8 cellular contexts compared by ENCODE assay signal in genomic region chr1:226034482-226034881, GRCh38. TPM values are rescaled to one million over a fixed set of nuclear protein-coding genes. Genes with fewer than 3 reads are reported as not detected.
DNase-seq lines count a peak whose midpoint lies in the region; TF ChIP-seq lines count a peak whose summit lies in the region.

No MANE protein-coding gene starts in this region.

- no peaks in the 10 kb centered on the region for H4K20me1 ChIP-seq in Loucy (ENCODE audit: insufficient read depth, low read length, poor library complexity, severe bottlenecking)

- H3K9me3 ChIP-seq in Loucy (ENCODE audit: insufficient read depth, low read depth, low read length) (no peaks in the 10 kb centered on the region), breast epithelium (no peaks in the 10 kb centered on the region)

- H2AFZ ChIP-seq in Loucy (ENCODE audit: low read length) = 0 out of 2 replicates have a peak overlapping the region, but pooled peaks have one; percentile 32

- H3K9me2 ChIP-seq in Loucy (replicated peaks; ENCODE audit: low read depth, low read length) = no peaks in the 10 kb centered on the region

- no peaks in the 10 kb centered on the region for H3F3A ChIP-seq in Loucy (ENCODE audit: low read depth)

- no peaks in the 10 kb centered on the region for H3K79me2 ChIP-seq in Loucy (ENCODE audit: insufficient read depth, low read length)

- no peak overlapping the region for H3K4me2 ChIP-seq in Loucy (ENCODE audit: low read depth, low read length, poor library complexity, severe bottlenecking)

- peak overlapping the region; percentile 75 to 82 for H3K27ac ChIP-seq in breast epithelium

- H3K4me1 ChIP-seq in Loucy (ENCODE audit: insufficient read depth, low read length, poor library complexity, severe bottlenecking) (no peaks in the 10 kb centered on the region), breast epithelium (no peaks in the 10 kb centered on the region)

- no peak for TF ChIP-seq POLR2A in breast epithelium (IDR thresholded peaks at IDR 0.05)

- TF ChIP-seq CTCF in Loucy (conservative IDR thresholded peaks at IDR 0.05; ENCODE audit: low read length) (no peak), breast epithelium (IDR thresholded peaks at IDR 0.05) (no peak)

- H3K4me3 ChIP-seq in Loucy (ENCODE audit: low read length, poor library complexity, severe bottlenecking) = no peak overlapping the region
- no peak overlapping the region for H3K4me3 ChIP-seq in breast epithelium

- no peak overlapping the region for H3K9ac ChIP-seq in Loucy (ENCODE audit: low read depth, low read length, poor library complexity, severe bottlenecking)

- H3K36me3 ChIP-seq in Loucy (ENCODE audit: insufficient read depth, low read length) = no peaks in the 10 kb centered on the region
- no peaks in the 10 kb centered on the region for H3K36me3 ChIP-seq in breast epithelium

- intact Hi-C loops in breast epithelium (cut with DNase I; ENCODE audit: low total_unique reads) = no loop called here

- H3K27me3 ChIP-seq in Loucy (ENCODE audit: insufficient read depth, low read length, poor library complexity, severe bottlenecking) (no peaks in the 10 kb centered on the region), breast epithelium (no peaks in the 10 kb centered on the region)

- DNase-seq in breast epithelium (ENCODE audit: low spot score in 2 of 2) = peak; percentile 54 to 81
- DNase-seq in islet precursor cell = peak; percentile 60
- DNase-seq in superior temporal gyrus (ENCODE audit: extremely low spot score) = peak; percentile 68
- DNase-seq in HuH-7.5 (ENCODE audit: low spot score) = no peak
- DNase-seq in NCI-H1105 treated with DMSO at 0.1 percent for 48 hours (lab: John Stamatoyannopoulos, UW) = no peak
- no peak for DNase-seq in NCI-H146 (lab: John Stamatoyannopoulos, UW)
- DNase-seq in stimulated activated CD4-positive, alpha-beta T cell treated with anti-CD3 and anti-CD28 coated beads, Interleukin-15, amount 100 ng/mL, for 24 hours = no peak

RNA-seq across cellular contexts. Expression of gene H3-3A, which starts 28.0 kb away (rescaled TPM):
- total RNA-seq in breast epithelium = 100 to 1,000 TPM; 287 to 603 (median 462) TPM

RNA-seq across cellular contexts. Expression of gene SDE2, which starts 35.3 kb away (rescaled TPM):
- total RNA-seq in breast epithelium = 10 to 100 TPM; 17.6 to 25.3 (median 22.0) TPM

Comparison
In these comparisons a context has a peak if more than half of its experiments do, and no peak if none do; other contexts are left out.
1. DNase-seq: peak in breast epithelium (2 of 2), islet precursor cell (single experiment) and superior temporal gyrus (single experiment); none in HuH-7.5 (single experiment), NCI-H1105 treated with DMSO at 0.1 percent for 48 hours (single experiment), NCI-H146 (single experiment) and stimulated activated CD4-positive, alpha-beta T cell treated with anti-CD3 and anti-CD28 coated beads, Interleukin-15, amount 100 ng/mL, for 24 hours (single experiment).